24 cellular contexts compared by ENCODE assay signal in the genomic region with DNA sequence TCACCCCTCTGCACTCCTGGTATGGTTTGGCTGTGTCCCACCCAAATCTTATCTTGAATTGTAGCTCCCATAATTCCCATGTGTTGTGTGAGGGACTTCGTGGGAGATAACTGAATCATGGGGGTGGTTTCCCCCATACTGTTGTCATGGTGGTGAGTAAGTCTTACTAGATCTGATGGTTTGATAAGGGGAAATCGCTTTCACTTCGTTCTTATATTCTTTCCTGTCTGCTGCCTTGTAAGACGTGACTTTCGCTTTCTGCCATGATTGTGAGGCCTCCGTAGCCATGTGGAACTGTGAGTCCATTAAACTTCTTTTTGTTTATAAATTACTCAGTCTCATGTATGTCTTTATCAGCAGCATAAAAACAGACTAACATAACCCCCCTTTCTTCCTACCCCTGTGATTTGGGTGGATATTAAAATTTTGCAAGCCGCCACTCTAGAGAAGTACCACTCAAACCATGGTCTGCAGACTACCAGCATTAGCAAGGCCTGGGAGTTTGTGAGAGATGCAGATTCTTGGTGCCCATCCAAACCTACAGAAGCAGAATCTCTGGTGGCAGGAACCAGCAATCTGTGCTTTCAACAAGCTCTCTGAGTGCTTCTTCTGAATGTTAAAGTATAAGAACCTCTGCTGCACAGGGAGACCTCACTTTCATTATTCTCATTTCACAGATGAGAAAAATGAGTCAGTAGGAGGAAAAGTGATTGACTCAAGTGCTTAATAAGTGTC.
"Had no signal": no experiment of that assay in that cellular context is flagged by ENCODE, and none has a peak within 500 bp of the region (broad histone marks: within the 10 kb centered on the region; RNA-seq: fewer than 3 reads in every experiment).

No MANE protein-coding gene starts in this region.

- H3K9me3 ChIP-seq: pancreas, thyroid gland had no signal

- H3K9ac ChIP-seq: neural progenitor cell had no signal

- H3K4me1 ChIP-seq: heart left ventricle, neural progenitor cell, pancreas, stomach, thyroid gland had no signal

- H3K4me3 ChIP-seq: heart left ventricle, lung, neural progenitor cell, pancreas, stomach, thyroid gland had no signal

- H3K36me3 ChIP-seq: heart left ventricle, neural progenitor cell, pancreas, stomach, thyroid gland had no signal

- H3K27ac Mint-ChIP-seq: endodermal cell; natural killer cell treated with Interleukin-12 subunit alpha and Interleukin-12 subunit beta and Interleukin-15 and Interleukin-18, amount 100 ng/mL, for 72 hours; neural progenitor cell; type B pancreatic cell had no signal

- H3K4me2 ChIP-seq: neural progenitor cell had no signal

- DNase-seq: effector CD4-positive, alpha-beta T cell; endodermal cell; heart left ventricle; hippocampal formation; left colon; left ventricle myocardium superior; mesenchymal stem cell; midbrain; nucleus accumbens; pancreas; right cardiac atrium; small intestine; stimulated activated CD4-positive, alpha-beta T cell treated with anti-CD3 and anti-CD28 coated beads, Interleukin-12 subunit alpha, Interleukin-12 subunit beta, amount 100 ng/mL, for 4 hours; stimulated activated naive CD4-positive, alpha-beta T cell; stomach; substantia nigra; thyroid gland had no signal

- H3K27me3 ChIP-seq: heart left ventricle, neural progenitor cell, stomach, thyroid gland had no signal

- H3K4me3 Mint-ChIP-seq: endodermal cell; natural killer cell treated with Interleukin-12 subunit alpha and Interleukin-12 subunit beta and Interleukin-15 and Interleukin-18, amount 100 ng/mL, for 72 hours; neural progenitor cell; type B pancreatic cell had no signal

- FAIRE-seq: endothelial cell of umbilical vein, frontal cortex, pancreas, small intestine, urothelium cell line had no signal

- ATAC-seq: heart left ventricle; left colon; left ventricle myocardium superior; natural killer cell treated with Interleukin-12 subunit alpha and Interleukin-12 subunit beta and Interleukin-15 and Interleukin-18, amount 100 ng/mL, for 72 hours; pancreas; right cardiac atrium had no signal

- H3K27ac ChIP-seq: heart left ventricle, neural progenitor cell, pancreas, stomach, thyroid gland had no signal

- H3K36me3 Mint-ChIP-seq: natural killer cell treated with Interleukin-12 subunit alpha and Interleukin-12 subunit beta and Interleukin-15 and Interleukin-18, amount 100 ng/mL, for 72 hours; type B pancreatic cell had no signal

- H2AFZ ChIP-seq: neural progenitor cell had no signal

- H3K9me3 Mint-ChIP-seq: natural killer cell treated with Interleukin-12 subunit alpha and Interleukin-12 subunit beta and Interleukin-15 and Interleukin-18, amount 100 ng/mL, for 72 hours; type B pancreatic cell had no signal

- H3K4me1 Mint-ChIP-seq: endodermal cell had no signal

- H3K27me3 Mint-ChIP-seq: type B pancreatic cell had no signal
